In the genomic region with DNA sequence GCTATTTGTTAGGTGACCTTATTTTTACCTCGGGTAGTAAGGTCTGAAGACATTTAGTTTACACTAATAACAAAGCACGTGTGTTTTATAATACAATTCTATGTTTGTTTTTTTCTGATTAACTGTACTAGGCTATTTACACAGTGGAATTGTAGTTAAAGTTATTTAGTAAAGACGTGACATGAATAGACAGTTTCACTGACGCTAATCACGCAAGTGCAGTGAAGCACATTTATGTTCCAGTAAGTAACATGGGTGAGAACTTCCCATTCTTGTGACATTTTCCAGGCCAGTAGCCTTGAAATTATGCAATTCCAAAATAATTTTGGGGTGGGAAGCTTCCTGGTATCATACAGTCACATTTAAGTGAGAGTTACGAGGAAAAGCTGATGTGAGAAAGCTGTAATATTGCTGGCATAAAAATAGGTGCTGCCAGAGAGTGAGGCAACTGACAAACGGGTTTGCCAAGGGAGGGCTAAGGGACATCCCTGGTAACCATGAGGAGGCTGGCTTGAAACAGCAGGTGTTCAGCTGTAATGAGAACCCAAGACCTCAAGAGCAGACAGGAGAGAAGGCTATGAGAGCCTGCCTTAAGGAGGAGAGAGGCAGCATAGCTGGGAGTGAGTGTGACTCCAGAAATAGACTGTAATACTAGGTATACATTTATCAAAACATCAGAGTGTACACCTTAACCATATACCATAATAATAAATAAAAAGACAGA, we compare ENCODE assay signal across 28 cellular contexts.
A peak's percentile ranks its signal among the peaks of the same experiment; 100 is the strongest.
DNase-seq lines count a peak whose midpoint lies in the region; ATAC-seq and TF ChIP-seq lines count a peak whose summit lies in the region.
"Had no signal": no experiment of that assay in that cellular context is flagged by ENCODE, and none has a peak within 500 bp of the region (broad histone marks: within the 10 kb centered on the region; RNA-seq: fewer than 3 reads in every experiment).

No MANE protein-coding gene starts in this region.

- H3K4me3 ChIP-seq in endodermal cell (ENCODE audit: low read length): no peak overlapping the region
- H3K4me3 ChIP-seq: coronary artery, heart left ventricle, suprapubic skin, upper lobe of right lung had no signal

- H3K27me3 ChIP-seq in endodermal cell (ENCODE audit: control insufficient read depth, insufficient read depth, low read length, poor library complexity, severe bottlenecking): no peaks in the 10 kb centered on the region
- H3K27me3 ChIP-seq: heart left ventricle, suprapubic skin, upper lobe of right lung had no signal

- H3K9me3 ChIP-seq in endodermal cell (ENCODE audit: control insufficient read depth, low read length): no peaks in the 10 kb centered on the region
- H3K9me3 ChIP-seq: heart left ventricle, SK-N-SH, suprapubic skin, upper lobe of right lung had no signal

- peaks cover 2% of the 10 kb centered on the region for H3K4me1 ChIP-seq in endodermal cell (ENCODE audit: control insufficient read depth, insufficient read depth, low read length)
- H3K4me1 ChIP-seq: heart left ventricle, suprapubic skin, upper lobe of right lung had no signal

- TF ChIP-seq CTCF in endodermal cell (conservative IDR thresholded peaks at IDR 0.05): no peak

- H3K4me3 Mint-ChIP-seq in endodermal cell: no peak overlapping the region
- H3K4me3 Mint-ChIP-seq: activated CD4-positive, alpha-beta memory T cell treated with anti-CD3 and anti-CD28 coated beads for 36 hours; H9; T-helper 1 cell treated with Interleukin-12 subunit alpha and Interleukin-12 subunit beta and Interleukin-4 antibody, amounts not matched to agents 30 μg/mL and 1 μg/mL, for 36 hours had no signal

- peaks cover 3% of the 10 kb centered on the region for H3K9me3 Mint-ChIP-seq in endodermal cell
- H3K9me3 Mint-ChIP-seq: activated CD4-positive, alpha-beta memory T cell treated with anti-CD3 and anti-CD28 coated beads for 36 hours; H9; T-helper 1 cell treated with Interleukin-12 subunit alpha and Interleukin-12 subunit beta and Interleukin-4 antibody, amounts not matched to agents 30 μg/mL and 1 μg/mL, for 36 hours had no signal

- H3K36me3 Mint-ChIP-seq in endodermal cell (ENCODE audit: low read depth): no peaks in the 10 kb centered on the region
- H3K36me3 Mint-ChIP-seq: activated CD4-positive, alpha-beta memory T cell treated with anti-CD3 and anti-CD28 coated beads for 36 hours; activated naive CD4-positive, alpha-beta T cell treated with anti-CD3 and anti-CD28 coated beads, Interleukin-2, amount 50 U/mL, for 72 hours had no signal

- no peaks in the 10 kb centered on the region for H3K36me3 ChIP-seq in endodermal cell (ENCODE audit: control insufficient read depth, insufficient read depth, low read length)
- H3K36me3 ChIP-seq: heart left ventricle, suprapubic skin, upper lobe of right lung had no signal

- H3K27ac ChIP-seq in endodermal cell (ENCODE audit: low read depth, low read length): no peak overlapping the region
- H3K27ac ChIP-seq: C4-2B, coronary artery, heart left ventricle, suprapubic skin, upper lobe of right lung had no signal

- DNase-seq in DMS53 (lab: John Stamatoyannopoulos, UW): peak; percentile 80
- DNase-seq in NCI-H146 (lab: John Stamatoyannopoulos, UW): peak; percentile 63
- peak; percentile 45 to 53 for DNase-seq in SHP77 (lab: John Stamatoyannopoulos, UW)
- DNase-seq in left lobe of liver (ENCODE audit: low spot score): peak; percentile 62
- DNase-seq in endodermal cell: no peak
- no peak for DNase-seq in H4 (ENCODE audit: low spot score)
- DNase-seq: activated CD4-positive, alpha-beta memory T cell treated with anti-CD3 and anti-CD28 coated beads for 36 hours; activated CD4-positive, CD25-positive, alpha-beta regulatory T cell treated with anti-CD3 and anti-CD28 coated beads, Interleukin-2, amount 50 U/mL, for 72 hours; activated CD8-positive, alpha-beta memory T cell treated with anti-CD3 and anti-CD28 coated beads, Interleukin-2, amount 50 U/mL, for 48 hours; effector memory CD4-positive, alpha-beta T cell; H9; heart left ventricle; left cardiac atrium; mesenchymal stem cell; NCI-H1105 treated with DMSO at 0.1 percent for 48 hours; NCI-H226; NCI-H748 treated with DMSO at 0.1 percent for 48 hours; posterior cingulate gyrus; SK-N-SH; stimulated activated naive CD4-positive, alpha-beta T cell; upper lobe of right lung had no signal

- H3K27me3 Mint-ChIP-seq in endodermal cell (ENCODE audit: insufficient read depth): no peaks in the 10 kb centered on the region
- H3K27me3 Mint-ChIP-seq: activated CD4-positive, alpha-beta memory T cell treated with anti-CD3 and anti-CD28 coated beads for 36 hours had no signal

- 90 to 94% methylated on average over 5 to 7 of the region's 7 CpGs for WGBS in endodermal cell (ENCODE audit: insufficient coverage in 1 of 2, insufficient read length in 1 of 2), 2 experiments

- peaks cover 15% of the 10 kb centered on the region for H3K4me1 Mint-ChIP-seq in endodermal cell

- ATAC-seq in left lobe of liver (peak; percentile 79), HG02885 (IDR thresholded peaks at IDR 0.05; ENCODE audit: poor library complexity, unreplicated experiment) (no peak), HG02973 (IDR thresholded peaks at IDR 0.05; ENCODE audit: unreplicated experiment) (no peak)
- ATAC-seq: activated naive CD4-positive, alpha-beta T cell treated with anti-CD3 and anti-CD28 coated beads, Interleukin-2, amount 50 U/mL, for 72 hours; heart left ventricle; left cardiac atrium; upper lobe of right lung had no signal

- H3K9ac ChIP-seq in endodermal cell (ENCODE audit: extremely low read depth, low read length, poor library complexity, severe bottlenecking): no peak overlapping the region
- H3K9ac ChIP-seq: SK-N-SH had no signal

- H3K27ac Mint-ChIP-seq in endodermal cell: no peak overlapping the region
- H3K27ac Mint-ChIP-seq: activated CD4-positive, alpha-beta memory T cell treated with anti-CD3 and anti-CD28 coated beads for 36 hours; activated naive CD4-positive, alpha-beta T cell treated with anti-CD3 and anti-CD28 coated beads, Interleukin-2, amount 50 U/mL, for 72 hours; H9; T-helper 1 cell treated with Interleukin-12 subunit alpha and Interleukin-12 subunit beta and Interleukin-4 antibody, amounts not matched to agents 30 μg/mL and 1 μg/mL, for 36 hours had no signal

Comparison
In these comparisons a context has a peak if more than half of its experiments do, and no peak if none do; other contexts are left out.
1. DNase-seq: peak in DMS53 (single experiment), NCI-H146 (single experiment), SHP77 (2 of 2) and left lobe of liver (single experiment); none in endodermal cell (single experiment) and H4 (single experiment).